1 cellular context compared by ENCODE assay signal in the genomic region with DNA sequence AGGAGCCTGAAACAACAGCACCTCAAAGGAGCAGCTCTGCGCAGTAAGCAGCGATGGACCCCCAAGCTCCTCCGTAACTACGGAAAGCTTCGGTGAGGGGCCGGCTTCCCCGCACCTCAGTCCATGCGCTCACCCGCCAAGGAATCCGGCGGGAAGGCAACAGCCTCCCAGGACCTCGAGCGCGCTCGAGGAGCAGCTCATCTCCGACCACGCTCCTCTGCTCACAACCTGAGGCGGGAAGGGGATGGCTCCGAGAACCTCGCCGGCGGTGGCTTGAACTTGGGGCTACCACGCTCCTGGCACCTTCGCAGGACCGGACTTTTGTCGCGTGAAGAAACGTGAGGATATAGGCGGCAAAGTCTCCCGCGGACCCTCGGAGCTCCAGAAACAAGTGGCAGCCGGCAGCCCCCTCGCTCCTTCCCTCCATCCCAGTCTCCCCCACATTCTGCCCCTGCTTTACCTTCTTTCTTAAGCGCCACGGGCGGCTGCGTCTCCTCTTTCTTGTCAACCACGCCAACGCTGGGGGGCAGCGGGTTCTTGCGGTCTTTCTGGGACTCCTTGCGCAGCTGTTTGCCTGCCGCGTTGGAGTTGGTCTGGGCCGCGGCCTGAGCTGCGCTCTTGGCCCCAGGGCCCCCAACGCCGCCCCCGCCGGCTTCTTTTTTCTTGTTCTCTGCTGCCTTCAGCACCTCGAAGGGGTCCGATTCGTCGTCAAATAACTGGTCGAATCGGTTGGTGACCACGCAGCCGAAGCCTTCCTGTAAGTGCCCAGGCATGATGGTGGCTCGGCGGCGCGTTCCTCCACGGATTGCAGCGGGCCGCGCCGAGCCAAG.
TF ChIP-seq lines count a peak whose summit lies in the region.

No MANE protein-coding gene starts in this region.

TF ChIP-seq in HepG2, 621 proteins besides CTCF, POLR2A, EP300 and RAD21 (continued from another document and continues in another):
- TF ChIP-seq, protein P1, sequence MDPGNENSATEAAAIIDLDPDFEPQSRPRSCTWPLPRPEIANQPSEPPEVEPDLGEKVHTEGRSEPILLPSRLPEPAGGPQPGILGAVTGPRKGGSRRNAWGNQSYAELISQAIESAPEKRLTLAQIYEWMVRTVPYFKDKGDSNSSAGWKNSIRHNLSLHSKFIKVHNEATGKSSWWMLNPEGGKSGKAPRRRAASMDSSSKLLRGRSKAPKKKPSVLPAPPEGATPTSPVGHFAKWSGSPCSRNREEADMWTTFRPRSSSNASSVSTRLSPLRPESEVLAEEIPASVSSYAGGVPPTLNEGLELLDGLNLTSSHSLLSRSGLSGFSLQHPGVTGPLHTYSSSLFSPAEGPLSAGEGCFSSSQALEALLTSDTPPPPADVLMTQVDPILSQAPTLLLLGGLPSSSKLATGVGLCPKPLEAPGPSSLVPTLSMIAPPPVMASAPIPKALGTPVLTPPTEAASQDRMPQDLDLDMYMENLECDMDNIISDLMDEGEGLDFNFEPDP (CRISPR knock-in tag; conservative IDR thresholded peaks at IDR 0.05) = no peak
- TF ChIP-seq, protein P2, sequence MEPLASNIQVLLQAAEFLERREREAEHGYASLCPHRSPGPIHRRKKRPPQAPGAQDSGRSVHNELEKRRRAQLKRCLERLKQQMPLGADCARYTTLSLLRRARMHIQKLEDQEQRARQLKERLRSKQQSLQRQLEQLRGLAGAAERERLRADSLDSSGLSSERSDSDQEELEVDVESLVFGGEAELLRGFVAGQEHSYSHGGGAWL (CRISPR knock-in tag; IDR thresholded peaks at IDR 0.05) = 0 out of 2 replicates have a peak, but pooled peaks have one; percentile 42
- TF ChIP-seq GABPA (IDR thresholded peaks at IDR 0.05; ENCODE audit: low read depth, low read length) (no peak), GABPA (CRISPR knock-in tag; IDR thresholded peaks at IDR 0.05; ENCODE audit: low read depth) (no peak), NFE2L2 (IDR thresholded peaks at IDR 0.05; ENCODE audit: low read length) (no peak), MED1 (CRISPR knock-in tag; IDR thresholded peaks at IDR 0.05) (no peak), ZNF292 (CRISPR knock-in tag; IDR thresholded peaks at IDR 0.05; ENCODE audit: borderline replicate concordance, low read depth) (no peak), HOXA9 (CRISPR knock-in tag; IDR thresholded peaks at IDR 0.05; ENCODE audit: borderline replicate concordance) (no peak; the same call in 1 of the 2 replicates), SMAD3 (CRISPR knock-in tag; IDR thresholded peaks at IDR 0.05) (peak; percentile 86; the same call in 1 of the 2 replicates), ZNF205 (CRISPR knock-in tag; IDR thresholded peaks at IDR 0.05) (no peak), ZNF775 (CRISPR knock-in tag; IDR thresholded peaks at IDR 0.05; ENCODE audit: borderline replicate concordance) (no peak), MIXL1 (CRISPR knock-in tag; IDR thresholded peaks at IDR 0.05) (no peak), SUZ12 (IDR thresholded peaks at IDR 0.05; ENCODE audit: low read depth, low read length) (no peak), ZMYM2 (CRISPR knock-in tag; IDR thresholded peaks at IDR 0.05) (no peak), ZNF605 (CRISPR knock-in tag; IDR thresholded peaks at IDR 0.05) (no peak), ZFX (CRISPR knock-in tag; IDR thresholded peaks at IDR 0.05; ENCODE audit: low read depth) (peak; percentile 76), ZNF768 (CRISPR knock-in tag; IDR thresholded peaks at IDR 0.05) (peak; percentile 35; the same call in 1 of the 2 replicates), ATF7-NPFF (CRISPR knock-in tag; IDR thresholded peaks at IDR 0.05; ENCODE audit: low read depth) (no peak; the same call in 1 of the 2 replicates), NR2F6 (IDR thresholded peaks at IDR 0.05) (no peak), NR2F6 (CRISPR knock-in tag; IDR thresholded peaks at IDR 0.05) (no peak), TBX2 (CRISPR knock-in tag; IDR thresholded peaks at IDR 0.05; ENCODE audit: borderline replicate concordance) (no peak), ZFYVE20 (CRISPR knock-in tag; IDR thresholded peaks at IDR 0.05; ENCODE audit: borderline replicate concordance, low read depth) (no peak), EED (CRISPR knock-in tag; IDR thresholded peaks at IDR 0.05) (no peak; the same call in 1 of the 2 replicates), MTA3 (CRISPR knock-in tag; IDR thresholded peaks at IDR 0.05) (no peak), ARNTL (CRISPR knock-in tag; IDR thresholded peaks at IDR 0.05) (no peak), JDP2 (CRISPR knock-in tag; IDR thresholded peaks at IDR 0.05; ENCODE audit: borderline replicate concordance) (no peak), ZNF788 (CRISPR knock-in tag; IDR thresholded peaks at IDR 0.05; ENCODE audit: borderline replicate concordance) (no peak), BRD4 (CRISPR knock-in tag; IDR thresholded peaks at IDR 0.05) (no peak; the same call in 1 of the 2 replicates), KAT2B (IDR thresholded peaks at IDR 0.05; ENCODE audit: borderline replicate concordance, low read depth, low read length) (no peak), ZNF468 (CRISPR knock-in tag; IDR thresholded peaks at IDR 0.05) (no peak), ZKSCAN8 (CRISPR knock-in tag; IDR thresholded peaks at IDR 0.05; ENCODE audit: borderline replicate concordance) (no peak; the same call in 1 of the 2 replicates), MTF2 (CRISPR knock-in tag; IDR thresholded peaks at IDR 0.05; ENCODE audit: borderline replicate concordance) (no peak), TBP (CRISPR knock-in tag; IDR thresholded peaks at IDR 0.05) (no peak), ZNF850 (CRISPR knock-in tag; conservative IDR thresholded peaks at IDR 0.05) (no peak), YEATS2 (CRISPR knock-in tag; IDR thresholded peaks at IDR 0.05; ENCODE audit: borderline replicate concordance) (no peak), RBAK (CRISPR knock-in tag; IDR thresholded peaks at IDR 0.05) (no peak), KAT8 (CRISPR knock-in tag; IDR thresholded peaks at IDR 0.05) (no peak), FOXA1 (IDR thresholded peaks at IDR 0.05) (no peak), FOXA1 (CRISPR knock-in tag; IDR thresholded peaks at IDR 0.05) (no peak), ZNF256 (CRISPR knock-in tag; conservative IDR thresholded peaks at IDR 0.05) (no peak), KMT2A (CRISPR knock-in tag; IDR thresholded peaks at IDR 0.05) (no peak), ZNF260 (CRISPR knock-in tag; IDR thresholded peaks at IDR 0.05; ENCODE audit: borderline replicate concordance, low read depth) (no peak), ZNF501 (CRISPR knock-in tag; IDR thresholded peaks at IDR 0.05) (peak; percentile 2; the same call in 1 of the 2 replicates), ZFP36 (IDR thresholded peaks at IDR 0.05; ENCODE audit: borderline replicate concordance, low read depth, low read length, partially characterized antibody) (no peak), ZBTB1 (CRISPR knock-in tag; IDR thresholded peaks at IDR 0.05; ENCODE audit: borderline replicate concordance) (no peak)
- TF ChIP-seq, protein P3, sequence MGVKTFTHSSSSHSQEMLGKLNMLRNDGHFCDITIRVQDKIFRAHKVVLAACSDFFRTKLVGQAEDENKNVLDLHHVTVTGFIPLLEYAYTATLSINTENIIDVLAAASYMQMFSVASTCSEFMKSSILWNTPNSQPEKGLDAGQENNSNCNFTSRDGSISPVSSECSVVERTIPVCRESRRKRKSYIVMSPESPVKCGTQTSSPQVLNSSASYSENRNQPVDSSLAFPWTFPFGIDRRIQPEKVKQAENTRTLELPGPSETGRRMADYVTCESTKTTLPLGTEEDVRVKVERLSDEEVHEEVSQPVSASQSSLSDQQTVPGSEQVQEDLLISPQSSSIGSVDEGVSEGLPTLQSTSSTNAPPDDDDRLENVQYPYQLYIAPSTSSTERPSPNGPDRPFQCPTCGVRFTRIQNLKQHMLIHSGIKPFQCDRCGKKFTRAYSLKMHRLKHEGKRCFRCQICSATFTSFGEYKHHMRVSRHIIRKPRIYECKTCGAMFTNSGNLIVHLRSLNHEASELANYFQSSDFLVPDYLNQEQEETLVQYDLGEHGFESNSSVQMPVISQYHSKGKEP (CRISPR knock-in tag; IDR thresholded peaks at IDR 0.05) = no peak
- TF ChIP-seq, protein P4, sequence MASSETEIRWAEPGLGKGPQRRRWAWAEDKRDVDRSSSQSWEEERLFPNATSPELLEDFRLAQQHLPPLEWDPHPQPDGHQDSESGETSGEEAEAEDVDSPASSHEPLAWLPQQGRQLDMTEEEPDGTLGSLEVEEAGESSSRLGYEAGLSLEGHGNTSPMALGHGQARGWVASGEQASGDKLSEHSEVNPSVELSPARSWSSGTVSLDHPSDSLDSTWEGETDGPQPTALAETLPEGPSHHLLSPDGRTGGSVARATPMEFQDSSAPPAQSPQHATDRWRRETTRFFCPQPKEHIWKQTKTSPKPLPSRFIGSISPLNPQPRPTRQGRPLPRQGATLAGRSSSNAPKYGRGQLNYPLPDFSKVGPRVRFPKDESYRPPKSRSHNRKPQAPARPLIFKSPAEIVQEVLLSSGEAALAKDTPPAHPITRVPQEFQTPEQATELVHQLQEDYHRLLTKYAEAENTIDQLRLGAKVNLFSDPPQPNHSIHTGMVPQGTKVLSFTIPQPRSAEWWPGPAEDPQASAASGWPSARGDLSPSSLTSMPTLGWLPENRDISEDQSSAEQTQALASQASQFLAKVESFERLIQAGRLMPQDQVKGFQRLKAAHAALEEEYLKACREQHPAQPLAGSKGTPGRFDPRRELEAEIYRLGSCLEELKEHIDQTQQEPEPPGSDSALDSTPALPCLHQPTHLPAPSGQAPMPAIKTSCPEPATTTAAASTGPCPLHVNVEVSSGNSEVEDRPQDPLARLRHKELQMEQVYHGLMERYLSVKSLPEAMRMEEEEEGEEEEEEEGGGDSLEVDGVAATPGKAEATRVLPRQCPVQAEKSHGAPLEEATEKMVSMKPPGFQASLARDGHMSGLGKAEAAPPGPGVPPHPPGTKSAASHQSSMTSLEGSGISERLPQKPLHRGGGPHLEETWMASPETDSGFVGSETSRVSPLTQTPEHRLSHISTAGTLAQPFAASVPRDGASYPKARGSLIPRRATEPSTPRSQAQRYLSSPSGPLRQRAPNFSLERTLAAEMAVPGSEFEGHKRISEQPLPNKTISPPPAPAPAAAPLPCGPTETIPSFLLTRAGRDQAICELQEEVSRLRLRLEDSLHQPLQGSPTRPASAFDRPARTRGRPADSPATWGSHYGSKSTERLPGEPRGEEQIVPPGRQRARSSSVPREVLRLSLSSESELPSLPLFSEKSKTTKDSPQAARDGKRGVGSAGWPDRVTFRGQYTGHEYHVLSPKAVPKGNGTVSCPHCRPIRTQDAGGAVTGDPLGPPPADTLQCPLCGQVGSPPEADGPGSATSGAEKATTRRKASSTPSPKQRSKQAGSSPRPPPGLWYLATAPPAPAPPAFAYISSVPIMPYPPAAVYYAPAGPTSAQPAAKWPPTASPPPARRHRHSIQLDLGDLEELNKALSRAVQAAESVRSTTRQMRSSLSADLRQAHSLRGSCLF (CRISPR knock-in tag; IDR thresholded peaks at IDR 0.05; ENCODE audit: borderline replicate concordance) = no peak
- TF ChIP-seq, protein P5, sequence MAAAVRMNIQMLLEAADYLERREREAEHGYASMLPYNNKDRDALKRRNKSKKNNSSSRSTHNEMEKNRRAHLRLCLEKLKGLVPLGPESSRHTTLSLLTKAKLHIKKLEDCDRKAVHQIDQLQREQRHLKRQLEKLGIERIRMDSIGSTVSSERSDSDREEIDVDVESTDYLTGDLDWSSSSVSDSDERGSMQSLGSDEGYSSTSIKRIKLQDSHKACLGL (CRISPR knock-in tag; IDR thresholded peaks at IDR 0.05) = no peak
- TF ChIP-seq, protein P6, sequence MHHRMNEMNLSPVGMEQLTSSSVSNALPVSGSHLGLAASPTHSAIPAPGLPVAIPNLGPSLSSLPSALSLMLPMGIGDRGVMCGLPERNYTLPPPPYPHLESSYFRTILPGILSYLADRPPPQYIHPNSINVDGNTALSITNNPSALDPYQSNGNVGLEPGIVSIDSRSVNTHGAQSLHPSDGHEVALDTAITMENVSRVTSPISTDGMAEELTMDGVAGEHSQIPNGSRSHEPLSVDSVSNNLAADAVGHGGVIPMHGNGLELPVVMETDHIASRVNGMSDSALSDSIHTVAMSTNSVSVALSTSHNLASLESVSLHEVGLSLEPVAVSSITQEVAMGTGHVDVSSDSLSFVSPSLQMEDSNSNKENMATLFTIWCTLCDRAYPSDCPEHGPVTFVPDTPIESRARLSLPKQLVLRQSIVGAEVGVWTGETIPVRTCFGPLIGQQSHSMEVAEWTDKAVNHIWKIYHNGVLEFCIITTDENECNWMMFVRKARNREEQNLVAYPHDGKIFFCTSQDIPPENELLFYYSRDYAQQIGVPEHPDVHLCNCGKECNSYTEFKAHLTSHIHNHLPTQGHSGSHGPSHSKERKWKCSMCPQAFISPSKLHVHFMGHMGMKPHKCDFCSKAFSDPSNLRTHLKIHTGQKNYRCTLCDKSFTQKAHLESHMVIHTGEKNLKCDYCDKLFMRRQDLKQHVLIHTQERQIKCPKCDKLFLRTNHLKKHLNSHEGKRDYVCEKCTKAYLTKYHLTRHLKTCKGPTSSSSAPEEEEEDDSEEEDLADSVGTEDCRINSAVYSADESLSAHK (CRISPR knock-in tag; IDR thresholded peaks at IDR 0.05; ENCODE audit: borderline replicate concordance) = no peak
- TF ChIP-seq, protein P7, sequence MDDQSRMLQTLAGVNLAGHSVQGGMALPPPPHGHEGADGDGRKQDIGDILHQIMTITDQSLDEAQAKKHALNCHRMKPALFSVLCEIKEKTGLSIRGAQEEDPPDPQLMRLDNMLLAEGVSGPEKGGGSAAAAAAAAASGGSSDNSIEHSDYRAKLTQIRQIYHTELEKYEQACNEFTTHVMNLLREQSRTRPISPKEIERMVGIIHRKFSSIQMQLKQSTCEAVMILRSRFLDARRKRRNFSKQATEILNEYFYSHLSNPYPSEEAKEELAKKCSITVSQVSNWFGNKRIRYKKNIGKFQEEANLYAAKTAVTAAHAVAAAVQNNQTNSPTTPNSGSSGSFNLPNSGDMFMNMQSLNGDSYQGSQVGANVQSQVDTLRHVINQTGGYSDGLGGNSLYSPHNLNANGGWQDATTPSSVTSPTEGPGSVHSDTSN (CRISPR knock-in tag; IDR thresholded peaks at IDR 0.05; ENCODE audit: borderline replicate concordance) = no peak
- TF ChIP-seq, protein P8, sequence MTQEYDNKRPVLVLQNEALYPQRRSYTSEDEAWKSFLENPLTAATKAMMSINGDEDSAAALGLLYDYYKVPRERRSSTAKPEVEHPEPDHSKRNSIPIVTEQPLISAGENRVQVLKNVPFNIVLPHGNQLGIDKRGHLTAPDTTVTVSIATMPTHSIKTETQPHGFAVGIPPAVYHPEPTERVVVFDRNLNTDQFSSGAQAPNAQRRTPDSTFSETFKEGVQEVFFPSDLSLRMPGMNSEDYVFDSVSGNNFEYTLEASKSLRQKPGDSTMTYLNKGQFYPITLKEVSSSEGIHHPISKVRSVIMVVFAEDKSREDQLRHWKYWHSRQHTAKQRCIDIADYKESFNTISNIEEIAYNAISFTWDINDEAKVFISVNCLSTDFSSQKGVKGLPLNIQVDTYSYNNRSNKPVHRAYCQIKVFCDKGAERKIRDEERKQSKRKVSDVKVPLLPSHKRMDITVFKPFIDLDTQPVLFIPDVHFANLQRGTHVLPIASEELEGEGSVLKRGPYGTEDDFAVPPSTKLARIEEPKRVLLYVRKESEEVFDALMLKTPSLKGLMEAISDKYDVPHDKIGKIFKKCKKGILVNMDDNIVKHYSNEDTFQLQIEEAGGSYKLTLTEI (CRISPR knock-in tag; conservative IDR thresholded peaks at IDR 0.05) = no peak
